ENCODE assay signal across 31 cellular contexts in the genomic region with DNA sequence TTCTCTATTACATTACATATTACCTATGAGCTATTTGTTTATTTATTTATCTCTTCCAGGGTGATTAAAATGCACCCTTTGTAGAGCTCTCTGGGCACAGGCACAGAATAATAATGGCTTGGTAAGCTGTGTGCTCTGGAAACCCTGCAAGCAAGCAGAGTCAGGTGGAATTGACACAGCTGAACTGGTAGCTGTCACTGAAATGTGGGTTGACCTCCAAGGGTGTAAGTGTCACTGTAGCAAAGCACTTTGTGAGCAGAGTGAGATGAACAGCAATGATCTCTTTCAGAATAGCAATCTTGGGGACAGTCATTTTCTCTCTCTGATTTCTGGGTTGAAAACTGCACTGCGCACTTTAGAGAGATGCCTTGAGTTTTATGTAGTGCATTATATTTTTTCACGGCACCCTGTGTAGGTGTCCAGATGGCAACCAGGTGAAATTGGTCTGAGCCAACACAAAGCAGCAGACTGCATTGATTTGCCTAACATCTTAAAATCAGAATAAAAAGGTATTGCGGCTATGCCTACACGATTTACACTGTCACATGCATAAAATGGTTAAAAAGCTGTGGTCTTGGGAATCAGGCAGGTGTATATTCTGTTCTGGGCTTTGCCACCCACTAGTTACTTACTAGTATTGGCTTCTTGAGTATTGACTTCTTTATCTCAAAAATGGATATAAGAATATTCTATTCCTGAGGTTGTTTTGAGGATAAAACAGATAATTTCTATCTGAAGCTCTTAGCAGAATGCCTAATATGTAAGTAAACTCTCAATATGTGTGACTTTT.
"Had no signal": no experiment of that assay in that cellular context is flagged by ENCODE, and none has a peak within 500 bp of the region (broad histone marks: within the 10 kb centered on the region; RNA-seq: fewer than 3 reads in every experiment).

No MANE protein-coding gene starts in this region.

- H3K27me3 ChIP-seq: adrenal gland, ascending aorta, brain microvascular endothelial cell, esophagus squamous epithelium, heart right ventricle had no signal

- H3K4me1 ChIP-seq: adrenal gland, ascending aorta, esophagus squamous epithelium, gastroesophageal sphincter, heart right ventricle had no signal

- H3K9me3 ChIP-seq: adrenal gland, ascending aorta, esophagus squamous epithelium, gastroesophageal sphincter, heart right ventricle had no signal

- DNase-seq: activated CD4-positive, alpha-beta memory T cell treated with anti-CD3 and anti-CD28 coated beads for 36 hours; activated CD4-positive, alpha-beta T cell treated with anti-CD3 and anti-CD28 coated beads for 36 hours; activated CD4-positive, alpha-beta T cell treated with anti-CD3 and anti-CD28 coated beads, Interleukin-2, amount 10 ng/mL, durations not matched to agents 24 days and 14 days; activated CD4-positive, CD25-positive, alpha-beta regulatory T cell; activated CD4-positive, CD25-positive, alpha-beta regulatory T cell treated with anti-CD3 and anti-CD28 coated beads, Interleukin-2, amount 50 U/mL, for 72 hours; activated CD8-positive, alpha-beta memory T cell treated with anti-CD3 and anti-CD28 coated beads, Interleukin-2, amount 10 ng/mL, durations not matched to agents 7 days and 5 days; activated CD8-positive, alpha-beta memory T cell treated with anti-CD3 and anti-CD28 coated beads, Interleukin-2, amount 50 U/mL, for 4 hours; activated CD8-positive, alpha-beta T cell treated with anti-CD3 and anti-CD28 coated beads, Interleukin-2, amount 10 ng/mL, durations not matched to agents 7 days and 5 days; activated effector memory CD4-positive, alpha-beta T cell treated with anti-CD3 and anti-CD28 coated beads, Interleukin-2, amount 50 U/mL, for 16 hours; activated naive CD4-positive, alpha-beta T cell treated with anti-CD3 and anti-CD28 coated beads for 36 hours; activated naive CD8-positive, alpha-beta T cell treated with anti-CD3 and anti-CD28 coated beads for 36 hours; activated naive CD8-positive, alpha-beta T cell treated with anti-CD3 and anti-CD28 coated beads, Interleukin-2, amount 50 U/mL, for 24 hours; activated T-cell treated with anti-CD3 and anti-CD28 coated beads, Interleukin-2, amount 50 U/mL, for 1 hour; activated T-cell treated with anti-CD3 and anti-CD28 coated beads, Interleukin-2, amount 50 U/mL, for 48 hours; adrenal gland; amygdala; brain microvascular endothelial cell; cortex of kidney; dermis blood vessel endothelial cell; effector CD8-positive, alpha-beta T cell; esophagus squamous epithelium; foreskin melanocyte; heart right ventricle; T-helper 2 cell had no signal

- H3K4me3 ChIP-seq: adrenal gland, ascending aorta, esophagus squamous epithelium, gastroesophageal sphincter, heart right ventricle had no signal

- H3K27ac ChIP-seq: adrenal gland, ascending aorta, brain microvascular endothelial cell, epithelial cell of prostate, esophagus squamous epithelium, gastroesophageal sphincter, heart right ventricle had no signal

- H3K36me3 ChIP-seq: adrenal gland, ascending aorta, brain microvascular endothelial cell, esophagus squamous epithelium, gastroesophageal sphincter, heart right ventricle had no signal

- FAIRE-seq: bronchial epithelial cell, colon, endometrium, endothelial cell of umbilical vein had no signal

- ATAC-seq: activated CD4-positive, alpha-beta T cell treated with anti-CD3 and anti-CD28 coated beads for 36 hours; activated CD8-positive, alpha-beta memory T cell treated with anti-CD3 and anti-CD28 coated beads, Interleukin-2, amount 10 ng/mL, durations not matched to agents 7 days and 5 days; activated CD8-positive, alpha-beta T cell treated with anti-CD3 and anti-CD28 coated beads, Interleukin-2, amount 10 ng/mL, durations not matched to agents 7 days and 5 days; activated naive CD8-positive, alpha-beta T cell treated with anti-CD3 and anti-CD28 coated beads, Interleukin-2, amount 50 U/mL, for 24 hours; gastroesophageal sphincter; heart right ventricle had no signal
